In genomic region chr12:102438823-102439205, GRCh38 we compare ENCODE assay signal across 20 cellular contexts. TPM values are rescaled to one million over a fixed set of nuclear protein-coding genes. Genes with fewer than 3 reads are reported as not detected.
DNase-seq lines count a peak whose midpoint lies in the region; ATAC-seq, FAIRE-seq and TF ChIP-seq lines count a peak whose summit lies in the region.
"Had no signal": no experiment of that assay in that cellular context is flagged by ENCODE, and none has a peak within 500 bp of the region (broad histone marks: within the 10 kb centered on the region; RNA-seq: fewer than 3 reads in every experiment).

No MANE protein-coding gene starts in this region.

- no peaks in the 10 kb centered on the region for H3K79me2 ChIP-seq in endothelial cell of umbilical vein (ENCODE audit: control insufficient read depth, insufficient read depth, low read length)

- no peaks in the 10 kb centered on the region for H3K9me3 ChIP-seq in endothelial cell of umbilical vein (replicated peaks; ENCODE audit: control insufficient read depth, insufficient read depth, low read length)
- H3K9me3 ChIP-seq: BLaER1 had no signal

- POLR2A ChIA-PET in endothelial cell of umbilical vein (lab: Charles Lee): no interaction called here

- H4K20me1 ChIP-seq in endothelial cell of umbilical vein (replicated peaks; ENCODE audit: control insufficient read depth, extremely low read depth, insufficient read depth, low read length): no peaks in the 10 kb centered on the region
- H4K20me1 ChIP-seq: BLaER1 had no signal

- no peak overlapping the region for H3K4me3 Mint-ChIP-seq in nephron progenitor cell
- H3K4me3 Mint-ChIP-seq: CD8-positive, alpha-beta memory T cell had no signal

- H3K4me1 Mint-ChIP-seq in nephron progenitor cell: peaks cover 13% of the 10 kb centered on the region
- H3K4me1 Mint-ChIP-seq: CD8-positive, alpha-beta memory T cell had no signal

- H3K36me3 ChIP-seq in endothelial cell of umbilical vein (ENCODE audit: control insufficient read depth in 2 of 2, extremely low read depth in 1 of 2, insufficient read depth in 2 of 2, low read length in 2 of 2): no peaks in the 10 kb centered on the region
- H3K36me3 ChIP-seq: BLaER1 had no signal

- H3K27me3 Mint-ChIP-seq in nephron progenitor cell (ENCODE audit: low read depth, poor library complexity): peaks cover 6% of the 10 kb centered on the region

- no peak overlapping the region for H3K4me3 ChIP-seq in endothelial cell of umbilical vein (replicated peaks in 1 of 3; ENCODE audit: insufficient read depth in 1 of 3, low read depth in 1 of 3, low read length in 3 of 3)
- H3K4me3 ChIP-seq: BLaER1 had no signal

- no peak for TF ChIP-seq POLR2A in endothelial cell of umbilical vein (IDR thresholded peaks at IDR 0.05; ENCODE audit: low read depth, low read length)

- no peaks in the 10 kb centered on the region for H3K36me3 Mint-ChIP-seq in nephron progenitor cell (ENCODE audit: low read depth)
- H3K36me3 Mint-ChIP-seq: CD8-positive, alpha-beta memory T cell had no signal

- no peaks in the 10 kb centered on the region for H3K27me3 ChIP-seq in endothelial cell of umbilical vein (ENCODE audit: control insufficient read depth in 2 of 2, insufficient read depth in 2 of 2, low read length in 2 of 2)
- H3K27me3 ChIP-seq: BLaER1 had no signal

- dilution Hi-C loops in endothelial cell of umbilical vein (cut with MboI; ENCODE audit: extremely low pct_ligation_motif_present, low sequenced_read_pairs): no loop called here

- no peaks in the 10 kb centered on the region for H3K9me3 Mint-ChIP-seq in nephron progenitor cell
- H3K9me3 Mint-ChIP-seq: CD8-positive, alpha-beta memory T cell had no signal

- TSS peak; percentile 68 for BruUV-seq in endothelial cell of umbilical vein (replicated peaks; lab: Mats Ljungman, UMichigan)

- TF ChIP-seq CTCF in endothelial cell of umbilical vein (IDR thresholded peaks at IDR 0.05; ENCODE audit: extremely low read depth in 1 of 2, insufficient read depth in 1 of 2, low read depth in 1 of 2, low read length in 2 of 2): no peak
- TF ChIP-seq CTCF in nephron progenitor cell (IDR thresholded peaks at IDR 0.05): no peak

- no peak for FAIRE-seq in endothelial cell of umbilical vein (lab: Jason Lieb, UNC)
- FAIRE-seq: A204.1, HepG2 had no signal

- H3K4me1 ChIP-seq in endothelial cell of umbilical vein (ENCODE audit: control insufficient read depth, extremely low read depth, insufficient read depth, low read length): peaks cover 30% of the 10 kb centered on the region

- peak overlapping the region; percentile 6 for H3K9ac ChIP-seq in endothelial cell of umbilical vein (replicated peaks; ENCODE audit: extremely low read depth, insufficient read depth, low read length)
- H3K9ac ChIP-seq: BLaER1 had no signal

- no peak overlapping the region for H3K4me2 ChIP-seq in endothelial cell of umbilical vein (ENCODE audit: insufficient read depth, low read length)
- H3K4me2 ChIP-seq: BLaER1 had no signal

- DNase-seq in EL (peak; percentile 13), OCI-M1 (lab: John Stamatoyannopoulos, UW) (peak; percentile 45), endothelial cell of umbilical vein (ENCODE audit: low read depth, low spot score) (no peak), nephron progenitor cell (no peak), GM03348 (ENCODE audit: low spot score) (no peak)
- no peak for DNase-seq in effector CD8-positive, alpha-beta T cell (lab: John Stamatoyannopoulos, UW)
- DNase-seq: CD8-positive, alpha-beta memory T cell; DND-41; GF-D8; Kasumi-1; NCI-H1105; NCI-H1694; NCI-H69; SHP77 treated with DMSO at 0.1 percent for 48 hours had no signal

- H2AFZ ChIP-seq in endothelial cell of umbilical vein (ENCODE audit: low read depth, low read length): no peak overlapping the region

- intact Hi-C loops in endothelial cell of umbilical vein (cut with micrococcal nuclease): loop anchor here (1.0 kb wide), 1 partner anchor 18 kb away; no protein-coding TSS in a partner anchor

- H3K9me1 ChIP-seq in endothelial cell of umbilical vein (replicated peaks; ENCODE audit: control insufficient read depth, extremely low read depth, insufficient read depth, low read length): no peaks in the 10 kb centered on the region

- CTCF ChIA-PET in endothelial cell of umbilical vein (lab: Charles Lee): no interaction called here

- peak overlapping the region; percentile 51 for H3K27ac Mint-ChIP-seq in nephron progenitor cell

- ATAC-seq in HG02623 (IDR thresholded peaks at IDR 0.05; ENCODE audit: unreplicated experiment): no peak
- ATAC-seq: HepG2 had no signal

- H3K27ac ChIP-seq in endothelial cell of umbilical vein (ENCODE audit: insufficient read depth, low read depth, low read length): peak overlapping the region; percentile 90
- H3K27ac ChIP-seq: BLaER1 had no signal

TF ChIP-seq in endothelial cell of umbilical vein, 7 proteins besides CTCF, POLR2A, EP300 and RAD21:
- TF ChIP-seq EZH2 (IDR thresholded peaks at IDR 0.05; ENCODE audit: borderline replicate concordance, low read depth, low read length, severe bottlenecking): no peak
- TF ChIP-seq POLR2AphosphoS5 (IDR thresholded peaks at IDR 0.05; ENCODE audit: insufficient read depth, low read depth, low read length): no peak
- no peak for TF ChIP-seq MYC (IDR thresholded peaks at IDR 0.05; ENCODE audit: low read depth, low read length)
- no peak for TF ChIP-seq GATA2 (IDR thresholded peaks at IDR 0.05; ENCODE audit: insufficient read depth, insufficient read length, low read depth, low read length)
- TF ChIP-seq JUN (IDR thresholded peaks at IDR 0.05; ENCODE audit: borderline replicate concordance, insufficient read depth, insufficient read length, low read depth): no peak
- no peak for TF ChIP-seq MAX (IDR thresholded peaks at IDR 0.05; ENCODE audit: insufficient read depth, insufficient read length)
- no peak for TF ChIP-seq FOS (IDR thresholded peaks at IDR 0.05; ENCODE audit: borderline replicate concordance, insufficient read depth, low read length)

RNA-seq across cellular contexts. Expression of gene IGF1, which starts 41.5 kb away (rescaled TPM):
- total RNA-seq in endothelial cell of umbilical vein: 0.85 TPM in 1 of 2 replicates, not detected in the other
- polyA plus RNA-seq in endothelial cell of umbilical vein: 0.10 and 0.73 TPM in 2 replicates
- 0.03 and 0.17 TPM in 2 replicates for polyA plus RNA-seq in endothelial cell of umbilical vein (2011; cell fraction: cytosol; rRNA removed)
- 0.09 and 0.78 TPM in 2 replicates for polyA plus RNA-seq in endothelial cell of umbilical vein (2011; cell fraction: nucleus; rRNA removed)
- polyA plus RNA-seq in endothelial cell of umbilical vein (2012): not detected in 2 replicates
- 1.1 TPM in 1 of 2 replicates, not detected in the other for polyA minus RNA-seq in endothelial cell of umbilical vein
- polyA minus RNA-seq in endothelial cell of umbilical vein (2011; cell fraction: cytosol; rRNA and poly(A)+ RNA removed): not detected
- 0.87 and 0.91 TPM in 2 replicates for polyA minus RNA-seq in endothelial cell of umbilical vein (2011; cell fraction: nucleus; rRNA and poly(A)+ RNA removed)
- total RNA-seq: HepG2, OCI-LY7, RPMI7951 had no signal
- polyA plus RNA-seq: CD8-positive, alpha-beta memory T cell; HepG2 had no signal

Comparison
In these comparisons a context has a peak if more than half of its experiments do, and no peak if none do; other contexts are left out.
1. DNase-seq: peak in EL (single experiment) and OCI-M1 (single experiment); none in endothelial cell of umbilical vein (single experiment), nephron progenitor cell (single experiment), GM03348 (single experiment) and effector CD8-positive, alpha-beta T cell (single experiment).